Comparison of ENCODE assay signal across 1 cellular context in the genomic region with DNA sequence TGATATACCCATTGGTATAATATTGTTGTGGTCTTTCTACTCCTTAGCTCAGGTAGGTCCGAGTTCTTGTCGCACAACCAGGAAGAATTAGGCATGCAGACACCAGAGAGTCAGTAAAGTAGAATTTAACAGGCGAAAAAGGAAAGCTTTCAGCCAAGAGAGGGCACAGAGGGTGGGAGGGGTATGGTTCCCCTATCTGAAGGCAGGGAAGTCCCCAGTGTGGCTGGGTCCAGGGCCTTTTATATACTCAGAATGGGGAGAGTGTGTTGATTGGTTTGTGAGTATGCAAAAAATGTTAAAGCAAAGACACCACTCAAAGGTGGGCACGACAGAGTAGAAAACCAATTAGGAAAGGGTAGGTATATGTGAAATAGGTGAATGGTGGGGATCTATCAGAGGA.
TF ChIP-seq lines count a peak whose summit lies in the region.

No MANE protein-coding gene starts in this region.

TF ChIP-seq in GM23338, 12 proteins besides CTCF, POLR2A, EP300 and RAD21 (continued from another document):
- TF ChIP-seq ZNF114 (CRISPR knock-in tag; IDR thresholded peaks at IDR 0.05) (no peak), ETS1 (IDR thresholded peaks at IDR 0.05) (no peak)
- TF ChIP-seq, protein P1, sequence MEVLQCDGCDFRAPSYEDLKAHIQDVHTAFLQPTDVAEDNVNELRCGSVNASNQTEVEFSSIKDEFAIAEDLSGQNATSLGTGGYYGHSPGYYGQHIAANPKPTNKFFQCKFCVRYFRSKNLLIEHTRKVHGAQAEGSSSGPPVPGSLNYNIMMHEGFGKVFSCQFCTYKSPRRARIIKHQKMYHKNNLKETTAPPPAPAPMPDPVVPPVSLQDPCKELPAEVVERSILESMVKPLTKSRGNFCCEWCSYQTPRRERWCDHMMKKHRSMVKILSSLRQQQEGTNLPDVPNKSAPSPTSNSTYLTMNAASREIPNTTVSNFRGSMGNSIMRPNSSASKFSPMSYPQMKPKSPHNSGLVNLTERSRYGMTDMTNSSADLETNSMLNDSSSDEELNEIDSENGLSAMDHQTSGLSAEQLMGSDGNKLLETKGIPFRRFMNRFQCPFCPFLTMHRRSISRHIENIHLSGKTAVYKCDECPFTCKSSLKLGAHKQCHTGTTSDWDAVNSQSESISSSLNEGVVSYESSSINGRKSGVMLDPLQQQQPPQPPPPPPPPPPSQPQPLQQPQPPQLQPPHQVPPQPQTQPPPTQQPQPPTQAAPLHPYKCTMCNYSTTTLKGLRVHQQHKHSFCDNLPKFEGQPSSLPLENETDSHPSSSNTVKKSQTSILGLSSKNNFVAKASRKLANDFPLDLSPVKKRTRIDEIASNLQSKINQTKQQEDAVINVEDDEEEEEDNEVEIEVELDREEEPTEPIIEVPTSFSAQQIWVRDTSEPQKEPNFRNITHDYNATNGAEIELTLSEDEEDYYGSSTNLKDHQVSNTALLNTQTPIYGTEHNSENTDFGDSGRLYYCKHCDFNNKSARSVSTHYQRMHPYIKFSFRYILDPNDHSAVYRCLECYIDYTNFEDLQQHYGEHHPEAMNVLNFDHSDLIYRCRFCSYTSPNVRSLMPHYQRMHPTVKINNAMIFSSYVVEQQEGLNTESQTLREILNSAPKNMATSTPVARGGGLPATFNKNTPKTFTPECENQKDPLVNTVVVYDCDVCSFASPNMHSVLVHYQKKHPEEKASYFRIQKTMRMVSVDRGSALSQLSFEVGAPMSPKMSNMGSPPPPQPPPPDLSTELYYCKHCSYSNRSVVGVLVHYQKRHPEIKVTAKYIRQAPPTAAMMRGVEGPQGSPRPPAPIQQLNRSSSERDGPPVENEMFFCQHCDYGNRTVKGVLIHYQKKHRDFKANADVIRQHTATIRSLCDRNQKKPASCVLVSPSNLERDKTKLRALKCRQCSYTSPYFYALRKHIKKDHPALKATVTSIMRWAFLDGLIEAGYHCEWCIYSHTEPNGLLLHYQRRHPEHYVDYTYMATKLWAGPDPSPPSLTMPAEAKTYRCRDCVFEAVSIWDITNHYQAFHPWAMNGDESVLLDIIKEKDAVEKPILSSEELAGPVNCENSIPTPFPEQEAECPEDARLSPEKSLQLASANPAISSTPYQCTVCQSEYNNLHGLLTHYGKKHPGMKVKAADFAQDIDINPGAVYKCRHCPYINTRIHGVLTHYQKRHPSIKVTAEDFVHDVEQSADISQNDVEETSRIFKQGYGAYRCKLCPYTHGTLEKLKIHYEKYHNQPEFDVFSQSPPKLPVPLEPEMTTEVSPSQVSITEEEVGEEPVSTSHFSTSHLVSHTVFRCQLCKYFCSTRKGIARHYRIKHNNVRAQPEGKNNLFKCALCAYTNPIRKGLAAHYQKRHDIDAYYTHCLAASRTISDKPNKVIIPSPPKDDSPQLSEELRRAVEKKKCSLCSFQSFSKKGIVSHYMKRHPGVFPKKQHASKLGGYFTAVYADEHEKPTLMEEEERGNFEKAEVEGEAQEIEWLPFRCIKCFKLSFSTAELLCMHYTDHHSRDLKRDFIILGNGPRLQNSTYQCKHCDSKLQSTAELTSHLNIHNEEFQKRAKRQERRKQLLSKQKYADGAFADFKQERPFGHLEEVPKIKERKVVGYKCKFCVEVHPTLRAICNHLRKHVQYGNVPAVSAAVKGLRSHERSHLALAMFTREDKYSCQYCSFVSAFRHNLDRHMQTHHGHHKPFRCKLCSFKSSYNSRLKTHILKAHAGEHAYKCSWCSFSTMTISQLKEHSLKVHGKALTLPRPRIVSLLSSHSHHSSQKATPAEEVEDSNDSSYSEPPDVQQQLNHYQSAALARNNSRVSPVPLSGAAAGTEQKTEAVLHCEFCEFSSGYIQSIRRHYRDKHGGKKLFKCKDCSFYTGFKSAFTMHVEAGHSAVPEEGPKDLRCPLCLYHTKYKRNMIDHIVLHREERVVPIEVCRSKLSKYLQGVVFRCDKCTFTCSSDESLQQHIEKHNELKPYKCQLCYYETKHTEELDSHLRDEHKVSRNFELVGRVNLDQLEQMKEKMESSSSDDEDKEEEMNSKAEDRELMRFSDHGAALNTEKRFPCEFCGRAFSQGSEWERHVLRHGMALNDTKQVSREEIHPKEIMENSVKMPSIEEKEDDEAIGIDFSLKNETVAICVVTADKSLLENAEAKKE (CRISPR knock-in tag; IDR thresholded peaks at IDR 0.05) = no peak
